Comparison of ENCODE assay signal across 8 cellular contexts in genomic region chr3:179464296-179465092, GRCh38. TPM values are rescaled to one million over a fixed set of nuclear protein-coding genes. Genes with fewer than 3 reads are reported as not detected.
DNase-seq lines count a peak whose midpoint lies in the region; ATAC-seq and TF ChIP-seq lines count a peak whose summit lies in the region.
"Had no signal": no experiment of that assay in that cellular context is flagged by ENCODE, and none has a peak within 500 bp of the region (broad histone marks: within the 10 kb centered on the region; RNA-seq: fewer than 3 reads in every experiment).

No MANE protein-coding gene starts in this region.

- H3K4me2 ChIP-seq in PC-3 (ENCODE audit: low read length): no peak overlapping the region

- POLR2A ChIA-PET in naive thymus-derived CD8-positive, alpha-beta T cell (lab: Charles Lee): no interaction called here
- POLR2A ChIA-PET in PC-3 (lab: Charles Lee; ENCODE audit: unreplicated experiment): no interaction called here

- no peak overlapping the region for H3K27ac ChIP-seq in PC-3 (ENCODE audit: low read length)

- H3K9me3 Mint-ChIP-seq in naive thymus-derived CD8-positive, alpha-beta T cell: no peaks in the 10 kb centered on the region

- no peaks in the 10 kb centered on the region for H3F3A ChIP-seq in PC-3 (ENCODE audit: low read length, unreplicated experiment)

- no peaks in the 10 kb centered on the region for H3K79me2 ChIP-seq in PC-3 (ENCODE audit: low read length)

- H3K4me1 Mint-ChIP-seq in naive thymus-derived CD8-positive, alpha-beta T cell: peaks cover 6 to 14% (median 10%) of the 10 kb centered on the region in 4 donors

- no peaks in the 10 kb centered on the region for H4K20me1 ChIP-seq in PC-3 (ENCODE audit: low read length)

- no peaks in the 10 kb centered on the region for H3K36me3 Mint-ChIP-seq in naive thymus-derived CD8-positive, alpha-beta T cell

- no TSS peak for BruUV-seq in PC-3 (replicated peaks; lab: Mats Ljungman, UMichigan)

- DNase-seq in UCSD-AML1 (lab: John Stamatoyannopoulos, UW; ENCODE audit: unreplicated experiment) (peak; percentile 37), T1000 (lab: John Stamatoyannopoulos, UW) (no peak), PC-3 (no peak)
- peak in 1 of 10 donors; percentile 6 for DNase-seq in naive thymus-derived CD8-positive, alpha-beta T cell
- DNase-seq: activated CD4-positive, alpha-beta T cell treated with anti-CD3 and anti-CD28 coated beads, Interleukin-2, amount 50 U/mL, for 1 hour had no signal

- intact Hi-C loops in PC-3 (cut with micrococcal nuclease): no loop called here

- CTCF ChIA-PET in PC-3 (lab: Charles Lee): no interaction called here

- no peaks in the 10 kb centered on the region for H3K9me2 ChIP-seq in PC-3 (replicated peaks; ENCODE audit: low read length)

- no peak overlapping the region for H3K9ac ChIP-seq in PC-3 (ENCODE audit: low read length)

- no peaks in the 10 kb centered on the region for H3K4me1 ChIP-seq in PC-3 (ENCODE audit: insufficient read depth, low read length)

- H3K36me3 ChIP-seq in PC-3 (ENCODE audit: low read depth, low read length): no peaks in the 10 kb centered on the region

- peaks cover 19% of the 10 kb centered on the region; the same call in 1 of the 2 replicates for H3K27me3 ChIP-seq in PC-3 (ENCODE audit: low read length)

- no peak overlapping the region for H2AFZ ChIP-seq in PC-3 (ENCODE audit: low read length)

- no peaks in the 10 kb centered on the region for H3K9me3 ChIP-seq in PC-3 (ENCODE audit: low read length)

- peaks cover 4 to 12% (median 10%) of the 10 kb centered on the region in 5 donors for H3K27me3 Mint-ChIP-seq in naive thymus-derived CD8-positive, alpha-beta T cell

- H3K27ac Mint-ChIP-seq in naive thymus-derived CD8-positive, alpha-beta T cell: peak overlapping the region in 3 of 10 donors; percentile 54 to 73 (median 58)

- no peak overlapping the region for H3K4me3 ChIP-seq in PC-3 (ENCODE audit: low read length)

- peak overlapping the region in 9 of 10 donors; percentile 24 to 74 (median 53) for H3K4me3 Mint-ChIP-seq in naive thymus-derived CD8-positive, alpha-beta T cell

- no peak for TF ChIP-seq CTCF in PC-3 (conservative IDR thresholded peaks at IDR 0.05; ENCODE audit: low read depth, low read length)

- ATAC-seq in GM18511 (IDR thresholded peaks at IDR 0.05; ENCODE audit: unreplicated experiment) (peak; percentile 74), HG02759 (IDR thresholded peaks at IDR 0.05; ENCODE audit: unreplicated experiment) (peak; percentile 64), PC-3 (no peak), HG03025 (IDR thresholded peaks at IDR 0.05; ENCODE audit: low FRiP score, unreplicated experiment) (no peak)
- ATAC-seq in naive thymus-derived CD8-positive, alpha-beta T cell: peak; percentile 50 to 59

RNA-seq across cellular contexts. Expression of gene GNB4, which starts 13.2 kb away (rescaled TPM):
- total RNA-seq in naive thymus-derived CD8-positive, alpha-beta T cell: 1 to 10 TPM; 1.0 to 1.3 TPM
- polyA plus RNA-seq in naive thymus-derived CD8-positive, alpha-beta T cell: under 1 TPM in 2 of 3 donors, not detected in 1; 0.05 to 0.27 TPM
- total RNA-seq in PC-3 (2014; rRNA removed): 5.2 and 6.3 TPM in 2 replicates

Comparison
In these comparisons a context has a peak if more than half of its experiments do, and no peak if none do; other contexts are left out.
1. ATAC-seq: peak in GM18511 (single experiment), HG02759 (single experiment) and naive thymus-derived CD8-positive, alpha-beta T cell (2 of 2); none in PC-3 (single experiment) and HG03025 (single experiment).